Comparison of ENCODE assay signal across 11 cellular contexts in the genomic region with DNA sequence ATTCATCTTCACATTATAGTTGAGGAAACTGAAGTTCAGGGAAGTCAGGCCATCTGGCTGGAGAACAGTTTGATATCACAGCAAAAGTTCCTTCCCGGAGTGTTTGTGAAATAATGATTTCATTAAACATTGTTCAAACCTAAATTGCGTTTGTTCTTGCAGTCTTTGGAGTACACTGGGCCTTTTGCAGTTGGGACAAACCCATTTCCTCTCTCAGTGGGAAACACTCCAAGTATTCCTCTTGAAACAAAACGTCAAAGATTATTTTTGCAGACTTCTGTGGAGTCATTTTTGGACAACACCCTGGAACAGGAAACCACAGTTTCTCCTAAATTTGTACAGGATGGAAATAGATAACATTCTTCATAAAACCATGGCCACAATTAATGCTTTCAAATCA.
DNase-seq lines count a peak whose midpoint lies in the region; ATAC-seq, FAIRE-seq and TF ChIP-seq lines count a peak whose summit lies in the region.
"Had no signal": no experiment of that assay in that cellular context is flagged by ENCODE, and none has a peak within 500 bp of the region (broad histone marks: within the 10 kb centered on the region; RNA-seq: fewer than 3 reads in every experiment).

No MANE protein-coding gene starts in this region.

- no peak for TF ChIP-seq POLR2A in H54 (IDR thresholded peaks at IDR 0.05; ENCODE audit: low read depth, low read length)

- H3K36me3 Mint-ChIP-seq in T-helper 2 cell treated with Interferon-gamma antibody and Interleukin-4, amounts not matched to agents 5 μg/mL and 100 μg/mL, for 36 hours (ENCODE audit: low read depth) = no peaks in the 10 kb centered on the region
- H3K36me3 Mint-ChIP-seq: naive thymus-derived CD8-positive, alpha-beta T cell had no signal

- H3K4me1 ChIP-seq in left lung = peaks cover 24 to 34% of the 10 kb centered on the region in 2 donors

- intact Hi-C loops in left lung (cut with DNase I) = no loop called here

- no peak overlapping the region for H3K4me3 Mint-ChIP-seq in T-helper 2 cell treated with Interferon-gamma antibody and Interleukin-4, amounts not matched to agents 5 μg/mL and 100 μg/mL, for 36 hours
- H3K4me3 Mint-ChIP-seq: naive thymus-derived CD8-positive, alpha-beta T cell had no signal

- peak; percentile 63 for ATAC-seq in left lung
- ATAC-seq: naive thymus-derived CD8-positive, alpha-beta T cell had no signal

- FAIRE-seq in H54 (lab: Jason Lieb, UNC) (peak; percentile 86), colon (lab: Jason Lieb, UNC) (peak; percentile 66)

- no peaks in the 10 kb centered on the region for H3K9me3 Mint-ChIP-seq in T-helper 2 cell treated with Interferon-gamma antibody and Interleukin-4, amounts not matched to agents 5 μg/mL and 100 μg/mL, for 36 hours
- H3K9me3 Mint-ChIP-seq: naive thymus-derived CD8-positive, alpha-beta T cell had no signal

- H3K4me3 ChIP-seq in left lung = no peak overlapping the region

- no peak for TF ChIP-seq CTCF in left lung (IDR thresholded peaks at IDR 0.05)

- no peaks in the 10 kb centered on the region for H3K4me1 Mint-ChIP-seq in T-helper 2 cell treated with Interferon-gamma antibody and Interleukin-4, amounts not matched to agents 5 μg/mL and 100 μg/mL, for 36 hours (ENCODE audit: low read depth)
- H3K4me1 Mint-ChIP-seq: naive thymus-derived CD8-positive, alpha-beta T cell had no signal

- H3K27me3 ChIP-seq in left lung = no peaks in the 10 kb centered on the region

- no peaks in the 10 kb centered on the region for H3K9me3 ChIP-seq in left lung

- no peak overlapping the region for H3K27ac Mint-ChIP-seq in T-helper 2 cell treated with Interferon-gamma antibody and Interleukin-4, amounts not matched to agents 5 μg/mL and 100 μg/mL, for 36 hours
- H3K27ac Mint-ChIP-seq: naive thymus-derived CD8-positive, alpha-beta T cell had no signal

- DNase-seq in H54 (ENCODE audit: insufficient read length, low spot score) (no peak), left lung (no peak), stromal cell of bone marrow (ENCODE audit: low read depth) (peak; percentile 85), NCI-H82 (lab: John Stamatoyannopoulos, UW) (no peak), GDM1 (lab: John Stamatoyannopoulos, UW) (no peak)
- no peak for DNase-seq in T-helper 2 cell treated with Interferon-gamma antibody and Interleukin-4, amounts not matched to agents 5 μg/mL and 100 μg/mL, for 36 hours (ENCODE audit: low spot score)
- DNase-seq in activated CD4-positive, CD25-positive, alpha-beta regulatory T cell (lab: John Stamatoyannopoulos, UW) = no peak
- DNase-seq: DMS 273 treated with DMSO at 0.1 percent for 48 hours; naive thymus-derived CD8-positive, alpha-beta T cell; stimulated activated CD8-positive, alpha-beta memory T cell treated with anti-CD3 and anti-CD28 coated beads, Interleukin-4, amount 100 ng/mL, for 48 hours had no signal

- peak overlapping the region; percentile 60 to 72 for H3K27ac ChIP-seq in left lung

- no peaks in the 10 kb centered on the region for H3K36me3 ChIP-seq in left lung

- peaks cover 3% of the 10 kb centered on the region for H3K27me3 Mint-ChIP-seq in T-helper 2 cell treated with Interferon-gamma antibody and Interleukin-4, amounts not matched to agents 5 μg/mL and 100 μg/mL, for 36 hours (ENCODE audit: low read depth)
